In the genomic region with DNA sequence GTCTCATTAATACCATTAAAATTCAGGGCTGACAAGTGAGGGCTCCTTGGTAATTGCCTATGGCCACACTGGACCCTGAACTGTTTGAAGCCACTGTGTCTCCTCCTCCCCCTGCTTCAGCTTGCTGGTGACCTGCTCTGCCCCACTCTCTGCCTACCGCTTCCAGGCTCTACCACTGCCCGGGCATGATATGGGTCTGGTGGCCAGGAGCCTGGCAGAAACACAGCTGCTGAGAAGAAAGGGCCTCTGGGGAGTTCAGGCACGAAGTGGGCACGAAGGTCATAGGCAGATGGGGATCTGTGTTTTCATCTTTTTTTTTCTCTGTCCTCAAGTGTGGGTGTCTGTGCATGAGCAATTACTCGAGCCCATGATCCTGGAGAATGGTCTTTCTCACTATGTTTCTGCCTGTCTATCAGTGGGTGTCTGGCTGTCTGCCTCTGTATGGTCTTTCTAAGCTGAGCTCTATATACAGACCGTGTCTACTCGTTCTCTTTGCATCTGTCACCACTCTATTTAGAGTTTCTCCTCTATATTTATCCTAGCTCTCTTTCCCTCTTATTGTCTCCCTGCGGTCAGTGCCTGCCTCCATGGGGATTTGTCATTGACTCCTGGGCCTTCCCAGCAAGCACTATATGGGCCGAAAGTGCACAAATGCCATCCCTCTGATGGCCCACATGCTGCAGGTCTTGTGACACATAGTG, we compare ENCODE assay signal across 22 cellular contexts. TPM values are rescaled to one million over a fixed set of nuclear protein-coding genes. Genes with fewer than 3 reads are reported as not detected.
DNase-seq lines count a peak whose midpoint lies in the region; ATAC-seq and TF ChIP-seq lines count a peak whose summit lies in the region.
"Had no signal": no experiment of that assay in that cellular context is flagged by ENCODE, and none has a peak within 500 bp of the region (broad histone marks: within the 10 kb centered on the region; RNA-seq: fewer than 3 reads in every experiment).

No MANE protein-coding gene starts in this region.

- peaks cover 23% of the 10 kb centered on the region for H3K4me1 Mint-ChIP-seq in nephron
- H3K4me1 Mint-ChIP-seq: IgD-negative memory B cell had no signal

- peak overlapping the region in 2 of 3 experiments; percentile 33 to 41 for H3K27ac Mint-ChIP-seq in nephron
- H3K27ac Mint-ChIP-seq: CD8-positive, alpha-beta T cell; IgD-negative memory B cell had no signal

- H3K9me3 ChIP-seq in tibial nerve (no peaks in the 10 kb centered on the region), stomach (no peaks in the 10 kb centered on the region)
- H3K9me3 ChIP-seq: Peyer's patch had no signal

- H3K4me3 Mint-ChIP-seq in nephron = peak overlapping the region in 1 of 3 experiments; percentile 5
- H3K4me3 Mint-ChIP-seq: CD8-positive, alpha-beta T cell; IgD-negative memory B cell had no signal

- no peaks in the 10 kb centered on the region for H3K27me3 ChIP-seq in tibial nerve
- H3K27me3 ChIP-seq in stomach = peaks cover 0 to 13% (median 0%) of the 10 kb centered on the region in 3 donors
- H3K27me3 ChIP-seq: Peyer's patch had no signal

- DNase-seq in Right ventricle myocardium inferior (ENCODE audit: missing footprints) = no peak
- no peak for DNase-seq in cardiac septum (ENCODE audit: low spot score)
- DNase-seq in left ventricle myocardium superior = no peak
- DNase-seq in ureter (ENCODE audit: low spot score) = peak; percentile 22
- no peak for DNase-seq in tibial nerve (ENCODE audit: low spot score in 2 of 2)
- no peak for DNase-seq in stomach
- DNase-seq: AML-193; C1 segment of cervical spinal cord; Calu3; CD8-positive, alpha-beta T cell; DMS53; GDM1; NCI-H1417 treated with DMSO at 0.1 percent for 48 hours; NCI-H187 treated with DMSO at 0.1 percent for 48 hours; NCI-H510A; NK-92 treated with Interleukin-12 subunit alpha and Interleukin-12 subunit beta, amount 100 ng/mL, for 24 hours; Peyer's patch had no signal

- no peak for TF ChIP-seq EP300 in tibial nerve (IDR thresholded peaks at IDR 0.05)
- TF ChIP-seq EP300 in stomach (IDR thresholded peaks at IDR 0.05) = no peak

- H3K4me1 ChIP-seq in tibial nerve (no peaks in the 10 kb centered on the region), stomach (no peaks in the 10 kb centered on the region)
- H3K4me1 ChIP-seq: Peyer's patch had no signal

- TF ChIP-seq CTCF in nephron (IDR thresholded peaks at IDR 0.05; ENCODE audit: unreplicated experiment in 3 of 3) (no peak), tibial nerve (IDR thresholded peaks at IDR 0.05) (no peak), stomach (IDR thresholded peaks at IDR 0.05) (no peak)

- peaks cover 7% of the 10 kb centered on the region for H3K27me3 Mint-ChIP-seq in nephron (ENCODE audit: low read depth)

- no peaks in the 10 kb centered on the region for H3K36me3 Mint-ChIP-seq in nephron (ENCODE audit: low read depth)
- H3K36me3 Mint-ChIP-seq: CD8-positive, alpha-beta T cell had no signal

- H3K27ac ChIP-seq in tibial nerve = no peak overlapping the region
- no peak overlapping the region for H3K27ac ChIP-seq in stomach
- H3K27ac ChIP-seq: Peyer's patch had no signal

- ATAC-seq in Right ventricle myocardium inferior (peak; percentile 69), left ventricle myocardium superior (peak; percentile 93), GM19023 (IDR thresholded peaks at IDR 0.05; ENCODE audit: unreplicated experiment) (no peak)
- ATAC-seq: CD8-positive, alpha-beta T cell had no signal

- no peaks in the 10 kb centered on the region for H3K9me3 Mint-ChIP-seq in nephron
- H3K9me3 Mint-ChIP-seq: CD8-positive, alpha-beta T cell had no signal

- no peaks in the 10 kb centered on the region for H3K36me3 ChIP-seq in tibial nerve
- H3K36me3 ChIP-seq in stomach = no peaks in the 10 kb centered on the region
- H3K36me3 ChIP-seq: Peyer's patch had no signal

- WGBS in tibial nerve, 2 donors = 59 to 62% methylated on average over 9 of the region's 9 CpGs
- WGBS in stomach, 5 donors = 61 to 80% (median 73%) methylated on average over 9 of the region's 9 CpGs

- TF ChIP-seq POLR2A in tibial nerve (IDR thresholded peaks at IDR 0.05) = no peak
- TF ChIP-seq POLR2A in stomach (IDR thresholded peaks at IDR 0.05) = no peak

- intact Hi-C loops in Right ventricle myocardium inferior (cut with DNase I) = loop anchor here (5.0 kb wide), 2 partner anchors 56 to 76 kb away; no protein-coding TSS in a partner anchor
- intact Hi-C loops in cardiac septum (cut with DNase I) = loop anchor here (2.0 kb wide), 1 partner anchor 54 kb away; no protein-coding TSS in a partner anchor
- intact Hi-C loops in left ventricle myocardium superior (cut with micrococcal nuclease) = loop anchor here (10.0 kb wide), 1 partner anchor 88 kb away; no protein-coding TSS in a partner anchor
- intact Hi-C loops in stomach (cut with DNase I; ENCODE audit: low total_unique reads) = no loop called here

- H3K4me3 ChIP-seq in tibial nerve (no peak overlapping the region), stomach (no peak overlapping the region)
- H3K4me3 ChIP-seq: Peyer's patch had no signal

RNA-seq across cellular contexts. Expression of gene EPHB1, which starts 42.1 kb away (rescaled TPM):
- total RNA-seq in Right ventricle myocardium inferior (1.4 TPM), cardiac septum (1.1 TPM), left ventricle myocardium superior (1.8 TPM), ureter (3.1 TPM), tibial nerve (1 to 10 TPM in 3 of 4 donors, under 1 TPM in 1; 0.30 to 5.3 (median 2.6) TPM), stomach (1 to 10 TPM in 2 of 5 donors, under 1 TPM in 1, not detected in 2; 0.73 to 2.3 (median 1.3) TPM)
- polyA plus RNA-seq in stomach = under 1 TPM in 1 of 3 donors, not detected in 2; 0.13 TPM
- total RNA-seq: A172; CD8-positive, alpha-beta T cell; SK-MEL-5 had no signal
